ENCODE assay signal across 8 cellular contexts in genomic region chr6:89952696-89953095, GRCh38. TPM values are rescaled to one million over a fixed set of nuclear protein-coding genes. Genes with fewer than 3 reads are reported as not detected.
DNase-seq lines count a peak whose midpoint lies in the region; ATAC-seq and FAIRE-seq lines count a peak whose summit lies in the region.

No MANE protein-coding gene starts in this region.

- peak; percentile 56 for DNase-seq in AG08395 (ENCODE audit: low spot score)
- DNase-seq in M059J (ENCODE audit: low read depth) = peak; percentile 95
- peak; percentile 54 for DNase-seq in activated CD8-positive, alpha-beta memory T cell treated with anti-CD3 and anti-CD28 coated beads, Interleukin-2, amount 50 U/mL, for 4 hours
- DNase-seq in foreskin melanocyte = peak; percentile 64
- DNase-seq in NCI-H2171 (lab: John Stamatoyannopoulos, UW) = no peak
- no peak for DNase-seq in GM19239 (ENCODE audit: insufficient read length, low spot score)
- no peak for DNase-seq in NCI-H345 (lab: John Stamatoyannopoulos, UW)
- DNase-seq in Right ventricle myocardium inferior (ENCODE audit: missing footprints) = no peak

- FAIRE-seq in GM19239 (lab: Jason Lieb, UNC) = no peak

- ATAC-seq in Right ventricle myocardium inferior = no peak

- intact Hi-C loops in Right ventricle myocardium inferior (cut with DNase I) = no loop called here

RNA-seq across cellular contexts. Expression of gene GJA10, which starts 58.4 kb away (rescaled TPM):
- not detected in 2 replicates for total RNA-seq in M059J (2014; rRNA removed; shearing (Covaris generic))
- total RNA-seq in Right ventricle myocardium inferior = not detected

Comparison
In these comparisons a context has a peak if more than half of its experiments do, and no peak if none do; other contexts are left out.
1. DNase-seq: peak in AG08395 (single experiment), M059J (single experiment), activated CD8-positive, alpha-beta memory T cell treated with anti-CD3 and anti-CD28 coated beads, Interleukin-2, amount 50 U/mL, for 4 hours (single experiment) and foreskin melanocyte (single experiment); none in NCI-H2171 (single experiment), GM19239 (single experiment), NCI-H345 (single experiment) and Right ventricle myocardium inferior (single experiment).